ENCODE assay signal across 15 cellular contexts in genomic region chr9:95880011-95880690, GRCh38. TPM values are rescaled to one million over a fixed set of nuclear protein-coding genes. Genes with fewer than 3 reads are reported as not detected.
DNase-seq lines count a peak whose midpoint lies in the region; ATAC-seq and FAIRE-seq lines count a peak whose summit lies in the region.
"Had no signal": no experiment of that assay in that cellular context is flagged by ENCODE, and none has a peak within 500 bp of the region (broad histone marks: within the 10 kb centered on the region; RNA-seq: fewer than 3 reads in every experiment).

No MANE protein-coding gene starts in this region.

- no peak for FAIRE-seq in small intestine (lab: Jason Lieb, UNC)
- FAIRE-seq: G401.6 had no signal

- H3K36me3 Mint-ChIP-seq in activated CD8-positive, alpha-beta T cell treated with anti-CD3 and anti-CD28 coated beads, Interleukin-2, amount 10 ng/mL, durations not matched to agents 7 days and 5 days (ENCODE audit: low read depth): peaks cover 46% of the 10 kb centered on the region
- H3K36me3 Mint-ChIP-seq: natural killer cell had no signal

- no peak overlapping the region for H3K27ac ChIP-seq in small intestine (ENCODE audit: low read depth in 1 of 2, low read length in 1 of 2)

- CTCF ChIA-PET in activated CD8-positive, alpha-beta T cell treated with anti-CD3 and anti-CD28 coated beads, Interleukin-2, amount 10 ng/mL, durations not matched to agents 7 days and 5 days (lab: Charles Lee): interaction anchor here (1.0 to 1.3 kb wide), 2 partner anchors 11 to 128 kb away, joined by 3 read pairs; no protein-coding TSS in a partner anchor

- WGBS in small intestine, 3 donors: 57 to 77% (median 68%) methylated on average over 4 of the region's 4 CpGs

- no peaks in the 10 kb centered on the region for H3K27me3 Mint-ChIP-seq in activated CD8-positive, alpha-beta T cell treated with anti-CD3 and anti-CD28 coated beads, Interleukin-2, amount 10 ng/mL, durations not matched to agents 7 days and 5 days (ENCODE audit: low read depth)
- H3K27me3 Mint-ChIP-seq: IgD-negative memory B cell had no signal

- ATAC-seq in activated CD8-positive, alpha-beta T cell treated with anti-CD3 and anti-CD28 coated beads, Interleukin-2, amount 10 ng/mL, durations not matched to agents 7 days and 5 days: no peak
- no peak for ATAC-seq in GM19397 (IDR thresholded peaks at IDR 0.05; ENCODE audit: unreplicated experiment)
- ATAC-seq: GM23338, natural killer cell had no signal

- no peak overlapping the region for H3K4me3 Mint-ChIP-seq in activated CD8-positive, alpha-beta T cell treated with anti-CD3 and anti-CD28 coated beads, Interleukin-2, amount 10 ng/mL, durations not matched to agents 7 days and 5 days
- H3K4me3 Mint-ChIP-seq: endodermal cell, GM23338, natural killer cell had no signal

- peaks cover 0 to 5% of the 10 kb centered on the region in 2 donors for H3K36me3 ChIP-seq in small intestine (ENCODE audit: control insufficient read depth in 2 of 2, insufficient read depth in 2 of 2, low read length in 2 of 2)

- peaks cover 2 to 3% of the 10 kb centered on the region in 2 donors for H3K4me1 ChIP-seq in small intestine (ENCODE audit: control insufficient read depth in 2 of 2, insufficient read depth in 1 of 2, low read depth in 1 of 2, low read length in 1 of 2)

- H3K27ac Mint-ChIP-seq in activated CD8-positive, alpha-beta T cell treated with anti-CD3 and anti-CD28 coated beads, Interleukin-2, amount 10 ng/mL, durations not matched to agents 7 days and 5 days: peak overlapping the region; percentile 46
- H3K27ac Mint-ChIP-seq: endodermal cell, GM23338, IgD-negative memory B cell, natural killer cell had no signal

- no peaks in the 10 kb centered on the region for H3K27me3 ChIP-seq in small intestine (ENCODE audit: control insufficient read depth in 2 of 2, insufficient read depth in 2 of 2, low read length in 2 of 2)

- no peak overlapping the region for H3K4me3 ChIP-seq in small intestine (ENCODE audit: low read depth in 1 of 2, low read length in 2 of 2)
- H3K4me3 ChIP-seq: GM23338 had no signal

- no peaks in the 10 kb centered on the region for H3K9me3 ChIP-seq in small intestine (ENCODE audit: control insufficient read depth, low read depth)

- H3K4me1 Mint-ChIP-seq in activated CD8-positive, alpha-beta T cell treated with anti-CD3 and anti-CD28 coated beads, Interleukin-2, amount 10 ng/mL, durations not matched to agents 7 days and 5 days (ENCODE audit: low read depth): peaks cover 49% of the 10 kb centered on the region

- POLR2A ChIA-PET in activated CD8-positive, alpha-beta T cell treated with anti-CD3 and anti-CD28 coated beads, Interleukin-2, amount 10 ng/mL, durations not matched to agents 7 days and 5 days (lab: Charles Lee): no interaction called here

- no peaks in the 10 kb centered on the region for H3K9me3 Mint-ChIP-seq in activated CD8-positive, alpha-beta T cell treated with anti-CD3 and anti-CD28 coated beads, Interleukin-2, amount 10 ng/mL, durations not matched to agents 7 days and 5 days (ENCODE audit: insufficient read depth)
- H3K9me3 Mint-ChIP-seq: endodermal cell, GM23338, IgD-negative memory B cell, natural killer cell had no signal

- DNase-seq in SIG-M5 treated with dmso at 0.1 percent for 504 hours (lab: John Stamatoyannopoulos, UW; ENCODE audit: unreplicated experiment) (peak; percentile 43), SIG-M5 (lab: John Stamatoyannopoulos, UW) (no peak), fibroblast of peridontal ligament (ENCODE audit: extremely low read depth) (peak; percentile 88), small intestine (peak; percentile 35), NCI-H128 (lab: John Stamatoyannopoulos, UW; ENCODE audit: unreplicated experiment) (no peak), occipital lobe (lab: John Stamatoyannopoulos, UW) (no peak)
- no peak for DNase-seq in activated CD8-positive, alpha-beta T cell treated with anti-CD3 and anti-CD28 coated beads, Interleukin-2, amount 10 ng/mL, durations not matched to agents 7 days and 5 days
- DNase-seq: activated gamma-delta T cell treated with Interleukin-2 at 50 U/mL for 16 hours, endodermal cell, natural killer cell, NCI-H2227 treated with DMSO at 0.1 percent for 48 hours had no signal

RNA-seq across cellular contexts. Expression of gene ERCC6L2, which starts 4.7 kb away (rescaled TPM):
- 10 to 100 TPM; 32.2 to 33.1 TPM for total RNA-seq in activated CD8-positive, alpha-beta T cell treated with anti-CD3 and anti-CD28 coated beads, Interleukin-2, amount 10 ng/mL, durations not matched to agents 7 days and 5 days
- polyA plus RNA-seq in small intestine: 10 to 100 TPM in 1 of 3 donors, 1 to 10 TPM in 2; 4.9 to 10.1 (median 8.5) TPM
- total RNA-seq in occipital lobe: 139 TPM

Comparison
In these comparisons a context has a peak if more than half of its experiments do, and no peak if none do; other contexts are left out.
1. DNase-seq: peak in SIG-M5 treated with dmso at 0.1 percent for 504 hours (single experiment), fibroblast of peridontal ligament (single experiment) and small intestine (single experiment); none in SIG-M5 (single experiment), activated CD8-positive, alpha-beta T cell treated with anti-CD3 and anti-CD28 coated beads, Interleukin-2, amount 10 ng/mL, durations not matched to agents 7 days and 5 days (single experiment), NCI-H128 (single experiment) and occipital lobe (single experiment).